Comparison of ENCODE assay signal across 8 cellular contexts in the genomic region with DNA sequence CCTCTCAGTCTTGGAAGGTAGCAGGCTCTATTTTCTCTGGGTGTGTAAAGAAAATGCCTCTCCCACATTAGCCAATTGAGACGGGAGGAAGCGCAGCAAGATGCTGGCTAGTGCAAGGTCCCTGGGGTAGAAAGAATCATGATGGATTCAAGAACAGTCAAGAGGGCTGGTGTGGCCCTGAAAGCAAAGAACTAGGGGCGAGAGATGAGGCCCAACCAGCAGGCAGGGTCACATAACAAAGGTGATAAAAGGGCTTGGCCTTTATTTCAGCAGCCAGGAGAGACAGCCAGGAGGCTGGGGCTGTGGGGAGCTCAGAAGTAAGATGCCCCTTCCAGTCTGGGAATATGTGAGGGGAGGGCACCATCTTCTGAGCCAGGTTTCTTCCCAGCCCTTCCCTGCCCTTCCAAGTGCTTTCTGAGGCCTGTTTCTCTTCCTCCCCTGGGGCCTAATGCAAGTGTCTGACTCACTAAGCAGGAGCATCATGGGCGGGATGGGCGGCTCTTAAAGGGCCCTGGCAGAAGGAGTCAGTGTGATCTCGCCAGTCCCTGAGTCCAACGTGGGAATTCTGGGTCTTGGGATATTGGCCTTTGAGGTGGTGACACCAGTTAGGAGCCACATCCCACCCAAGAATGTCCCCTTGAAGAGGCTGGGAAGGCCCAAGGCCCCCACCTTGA. TPM values are rescaled to one million over a fixed set of nuclear protein-coding genes. Genes with fewer than 3 reads are reported as not detected.
DNase-seq lines count a peak whose midpoint lies in the region; ATAC-seq, FAIRE-seq and TF ChIP-seq lines count a peak whose summit lies in the region.

No MANE protein-coding gene starts in this region.

- TF ChIP-seq CTCF in HepG2 (CRISPR knock-in tag; IDR thresholded peaks at IDR 0.05), result no peak
- TF ChIP-seq CTCF in right lobe of liver (IDR thresholded peaks at IDR 0.05), result no peak
- TF ChIP-seq CTCF in foreskin fibroblast (IDR thresholded peaks at IDR 0.05; ENCODE audit: low read depth, low read length), result no peak

- ATAC-seq in HepG2, result no peak
- no peak for ATAC-seq in right lobe of liver
- ATAC-seq in GM18498 (IDR thresholded peaks at IDR 0.05; ENCODE audit: unreplicated experiment), result no peak
- ATAC-seq in HG03139 (IDR thresholded peaks at IDR 0.05; ENCODE audit: unreplicated experiment), result no peak
- no peak for ATAC-seq in GM18505 (IDR thresholded peaks at IDR 0.05; ENCODE audit: unreplicated experiment)

- no peaks in the 10 kb centered on the region for H4K20me1 ChIP-seq in HepG2 (ENCODE audit: insufficient read depth, low read length)

- H3K9ac ChIP-seq in HepG2 (ENCODE audit: insufficient read depth, low read depth, low read length), result no peak overlapping the region

- in situ Hi-C loops in HepG2 (cut with HindIII; ENCODE audit: extremely low pct_ligation_motif_present, low pct_unique_long_range_greater_than_20kb), result no loop called here

- H3K4me3 ChIP-seq in HepG2 (replicated peaks in 1 of 3; ENCODE audit: insufficient read depth in 1 of 3, low read depth in 2 of 3, low read length in 3 of 3) (no peak overlapping the region), right lobe of liver (no peak overlapping the region), foreskin fibroblast (ENCODE audit: low read depth in 1 of 2, low read length in 2 of 2) (no peak overlapping the region), small intestine (ENCODE audit: low read depth in 1 of 2, low read length in 2 of 2) (no peak overlapping the region)

- H3K4me1 ChIP-seq in HepG2 (ENCODE audit: insufficient read depth, low read length), result peaks cover 76% of the 10 kb centered on the region
- H3K4me1 ChIP-seq in right lobe of liver, result peaks cover 0 to 15% (median 0%) of the 10 kb centered on the region in 4 donors
- H3K4me1 ChIP-seq in small intestine (ENCODE audit: control insufficient read depth in 2 of 2, insufficient read depth in 1 of 2, low read depth in 1 of 2, low read length in 1 of 2), result peaks cover 4 to 6% of the 10 kb centered on the region in 2 donors

- WGBS in HepG2 (ENCODE audit: low lambda C conversion rate), result 48% methylated on average over 7 of the region's 7 CpGs
- 97% methylated on average over 4 of the region's 7 CpGs for WGBS in right lobe of liver (ENCODE audit: insufficient coverage, low coverage, low lambda C conversion rate, missing lambda C conversion rate)
- 45 to 55% (median 51%) methylated on average over 7 of the region's 7 CpGs for WGBS in small intestine, 3 donors

- no peaks in the 10 kb centered on the region for H3K79me2 ChIP-seq in HepG2 (ENCODE audit: insufficient read depth, low read length)

- H3K9me3 ChIP-seq in HepG2 (ENCODE audit: low read length) (no peaks in the 10 kb centered on the region), right lobe of liver (no peaks in the 10 kb centered on the region), small intestine (ENCODE audit: control insufficient read depth, low read depth) (no peaks in the 10 kb centered on the region)

- no peak for FAIRE-seq in HepG2 (lab: Jason Lieb, UNC)
- FAIRE-seq in small intestine (lab: Jason Lieb, UNC), result no peak

- no TSS peak for BruUV-seq in HepG2 (replicated peaks; lab: Mats Ljungman, UMichigan)

- no peak overlapping the region for H3K4me2 ChIP-seq in HepG2 (ENCODE audit: low read depth, low read length)

- no peaks in the 10 kb centered on the region for H3K36me3 ChIP-seq in HepG2 (replicated peaks in 1 of 2; ENCODE audit: control insufficient read depth in 1 of 2, insufficient read depth in 2 of 2, low read length in 2 of 2)
- no peaks in the 10 kb centered on the region for H3K36me3 ChIP-seq in right lobe of liver
- no peaks in the 10 kb centered on the region for H3K36me3 ChIP-seq in small intestine (ENCODE audit: control insufficient read depth in 2 of 2, insufficient read depth in 2 of 2, low read length in 2 of 2)

- H3K27me3 ChIP-seq in HepG2 (ENCODE audit: control insufficient read depth in 1 of 2, insufficient read depth in 2 of 2, low read length in 2 of 2) (peaks cover 4 to 43% of the 10 kb centered on the region in 2 experiments), right lobe of liver (no peaks in the 10 kb centered on the region), small intestine (ENCODE audit: control insufficient read depth in 2 of 2, insufficient read depth in 2 of 2, low read length in 2 of 2) (no peaks in the 10 kb centered on the region)

- no peak overlapping the region for H2AFZ ChIP-seq in HepG2 (ENCODE audit: low read length)

- CTCF ChIA-PET in HepG2 (lab: Yijun Ruan, JAX; ENCODE audit: low intra/inter-chr PET ratio, low total read pairs), result no interaction called here

- DNase-seq in HepG2 (ENCODE audit: low spot score), result no peak
- DNase-seq in right lobe of liver, result no peak
- DNase-seq in activated CD4-positive, alpha-beta T cell treated with anti-CD3 and anti-CD28 coated beads, Interleukin-2, amount 50 U/mL, for 48 hours, result peak; percentile 33 to 50
- DNase-seq in foreskin fibroblast, result peak; percentile 85 to 94
- peak; percentile 75 for DNase-seq in small intestine

- TF ChIP-seq POLR2A in HepG2 (IDR thresholded peaks at IDR 0.05; ENCODE audit: insufficient read depth in 1 of 2, low read depth in 2 of 2, low read length in 2 of 2) (no peak), right lobe of liver (IDR thresholded peaks at IDR 0.05) (no peak), GM18505 (IDR thresholded peaks at IDR 0.05; ENCODE audit: borderline replicate concordance, extremely low read depth, insufficient read depth, insufficient read length) (no peak)

- no peak for TF ChIP-seq RAD21 in HepG2 (CRISPR knock-in tag; IDR thresholded peaks at IDR 0.05)

- intact Hi-C loops in HepG2 (cut with micrococcal nuclease; ENCODE audit: unreplicated experiment), result no loop called here
- intact Hi-C loops in right lobe of liver (cut with DNase I), result no loop called here

- POLR2A ChIA-PET in HepG2 (lab: Yijun Ruan, JAX), result no interaction called here

- H3K27ac ChIP-seq in HepG2 (ENCODE audit: extremely low read length, insufficient read depth, low read length) (no peak overlapping the region), right lobe of liver (peak overlapping the region in 1 of 3 donors; percentile 51), small intestine (ENCODE audit: low read depth in 1 of 2, low read length in 1 of 2) (peak overlapping the region; percentile 77 to 80)

- TF ChIP-seq EP300 in HepG2 (IDR thresholded peaks at IDR 0.05; ENCODE audit: low read depth in 2 of 2, low read length in 2 of 2) (no peak), HepG2 (CRISPR knock-in tag; IDR thresholded peaks at IDR 0.05; ENCODE audit: borderline replicate concordance) (no peak)

RNA-seq across cellular contexts. Expression of a gene that starts 3.9 kb away (rescaled TPM):
- total RNA-seq in HepG2 (2016; rRNA removed; fragmentation: Illumina TruSeq; extraction: Trizol), result 3.1 and 6.3 TPM in 2 replicates
- total RNA-seq in HepG2 (2016; cell fraction: cytosol; rRNA removed; fragmentation: Illumina TruSeq; extraction: Trizol; ENCODE audit: low read depth), result 1.8 and 4.8 TPM in 2 replicates
- total RNA-seq in HepG2 (2016; cell fraction: insoluble cytoplasmic fraction; rRNA removed; fragmentation: Illumina TruSeq; extraction: Trizol), result 3.7 and 4.8 TPM in 2 replicates
- total RNA-seq in HepG2 (2016; cell fraction: membrane; rRNA removed; fragmentation: Illumina TruSeq; extraction: Trizol), result 2.8 and 2.9 TPM in 2 replicates
- total RNA-seq in HepG2 (2016; cell fraction: nucleus; rRNA removed; fragmentation: Illumina TruSeq; extraction: Trizol), result 12.6 and 13.0 TPM in 2 replicates
- polyA plus RNA-seq in HepG2 (2011; rRNA removed), result 12.7 and 15.7 TPM in 2 replicates
- 4.5 and 4.8 TPM in 2 replicates for polyA plus RNA-seq in HepG2 (2011; cell fraction: cytosol; rRNA removed)
- polyA plus RNA-seq in HepG2 (2011; cell fraction: nucleus; rRNA removed), result 114 and 130 TPM in 2 replicates
- polyA plus RNA-seq in HepG2 (2012), result 3.8 and 11.3 TPM in 2 replicates
- polyA plus RNA-seq in HepG2 (2016; cell fraction: cytosol; fragmentation: Illumina TruSeq; extraction: Trizol; ENCODE audit: low read depth), result 0.85 and 0.96 TPM in 2 replicates
- polyA plus RNA-seq in HepG2 (2016; cell fraction: insoluble cytoplasmic fraction; fragmentation: Illumina TruSeq; extraction: Trizol; ENCODE audit: low read depth), result 3.1 and 3.4 TPM in 2 replicates
- 2.0 and 2.8 TPM in 2 replicates for polyA plus RNA-seq in HepG2 (2016; cell fraction: membrane; fragmentation: Illumina TruSeq; extraction: Trizol; ENCODE audit: low read depth)
- polyA plus RNA-seq in HepG2 (2016; cell fraction: nucleus; fragmentation: Illumina TruSeq; extraction: Trizol; ENCODE audit: insufficient read depth, low read depth), result 16.8 and 24.4 TPM in 2 replicates
- 21.4 and 102 TPM in 2 replicates for polyA minus RNA-seq in HepG2 (2011; rRNA and poly(A)+ RNA removed; ENCODE audit: low replicate concordance)
- 4.4 and 4.9 TPM in 2 replicates for polyA minus RNA-seq in HepG2 (2011; cell fraction: cytosol; rRNA and poly(A)+ RNA removed)
- polyA minus RNA-seq in HepG2 (2011; cell fraction: nucleus; rRNA and poly(A)+ RNA removed), result 33.9 and 46.2 TPM in 2 replicates
- 10 to 100 TPM in 5 of 6 experiments, 1 to 10 TPM in 1; 4.6 to 25.2 (median 13.3) TPM for total RNA-seq in right lobe of liver
- polyA plus RNA-seq in small intestine, result 10 to 100 TPM in 2 of 3 donors, 1 to 10 TPM in 1; 6.3 to 29.2 (median 25.4) TPM

RNA-seq across cellular contexts. Expression of a gene that starts 23.7 kb away (rescaled TPM):
- total RNA-seq in HepG2 (2016; rRNA removed; fragmentation: Illumina TruSeq; extraction: Trizol) (0.31 TPM in 1 of 2 replicates, not detected in the other), right lobe of liver (10 to 100 TPM in 1 of 6 experiments, 1 to 10 TPM in 4, under 1 TPM in 1; 0.62 to 11.8 (median 4.7) TPM)
- not detected in 2 replicates for total RNA-seq in HepG2 (2016; cell fraction: cytosol; rRNA removed; fragmentation: Illumina TruSeq; extraction: Trizol; ENCODE audit: low read depth)
- 0.17 TPM in 1 of 2 replicates, not detected in the other for total RNA-seq in HepG2 (2016; cell fraction: insoluble cytoplasmic fraction; rRNA removed; fragmentation: Illumina TruSeq; extraction: Trizol)
- 0.14 and 0.25 TPM in 2 replicates for total RNA-seq in HepG2 (2016; cell fraction: membrane; rRNA removed; fragmentation: Illumina TruSeq; extraction: Trizol)
- total RNA-seq in HepG2 (2016; cell fraction: nucleus; rRNA removed; fragmentation: Illumina TruSeq; extraction: Trizol), result 0.28 TPM in 2 replicates
- polyA plus RNA-seq in HepG2 (2011; rRNA removed) (9.8 and 15.7 TPM in 2 replicates), small intestine (1 to 10 TPM in 1 of 3 donors, under 1 TPM in 1, not detected in 1; 0.34 to 1.6 TPM)
- 7.5 and 11.8 TPM in 2 replicates for polyA plus RNA-seq in HepG2 (2011; cell fraction: cytosol; rRNA removed)
- polyA plus RNA-seq in HepG2 (2011; cell fraction: nucleus; rRNA removed), result 8.6 and 9.0 TPM in 2 replicates
- polyA plus RNA-seq in HepG2 (2012), result 1.5 and 3.1 TPM in 2 replicates
- polyA plus RNA-seq in HepG2 (2016; cell fraction: cytosol; fragmentation: Illumina TruSeq; extraction: Trizol; ENCODE audit: low read depth), result 0.25 and 0.33 TPM in 2 replicates
- polyA plus RNA-seq in HepG2 (2016; cell fraction: insoluble cytoplasmic fraction; fragmentation: Illumina TruSeq; extraction: Trizol; ENCODE audit: low read depth), result 0.32 and 0.36 TPM in 2 replicates
- 0.11 and 0.17 TPM in 2 replicates for polyA plus RNA-seq in HepG2 (2016; cell fraction: membrane; fragmentation: Illumina TruSeq; extraction: Trizol; ENCODE audit: low read depth)
- 0.56 and 0.62 TPM in 2 replicates for polyA plus RNA-seq in HepG2 (2016; cell fraction: nucleus; fragmentation: Illumina TruSeq; extraction: Trizol; ENCODE audit: insufficient read depth, low read depth)
- polyA minus RNA-seq in HepG2 (2011; rRNA and poly(A)+ RNA removed; ENCODE audit: low replicate concordance), result 0.07 and 7.1 TPM in 2 replicates
- 2.1 and 4.2 TPM in 2 replicates for polyA minus RNA-seq in HepG2 (2011; cell fraction: cytosol; rRNA and poly(A)+ RNA removed)
- 1.5 and 2.5 TPM in 2 replicates for polyA minus RNA-seq in HepG2 (2011; cell fraction: nucleus; rRNA and poly(A)+ RNA removed)

RNA-seq across cellular contexts. Expression of a gene that starts 53.5 kb away (rescaled TPM):
- total RNA-seq in HepG2 (2016; rRNA removed; fragmentation: Illumina TruSeq; extraction: Trizol) (65.3 and 96.2 TPM in 2 replicates), right lobe of liver (100 to 1,000 TPM; 103 to 185 (median 133) TPM)
- total RNA-seq in HepG2 (2016; cell fraction: cytosol; rRNA removed; fragmentation: Illumina TruSeq; extraction: Trizol; ENCODE audit: low read depth), result 30.1 and 30.9 TPM in 2 replicates
- total RNA-seq in HepG2 (2016; cell fraction: insoluble cytoplasmic fraction; rRNA removed; fragmentation: Illumina TruSeq; extraction: Trizol), result 63.9 and 93.3 TPM in 2 replicates
- total RNA-seq in HepG2 (2016; cell fraction: membrane; rRNA removed; fragmentation: Illumina TruSeq; extraction: Trizol), result 64.8 and 86.4 TPM in 2 replicates
- 133 and 155 TPM in 2 replicates for total RNA-seq in HepG2 (2016; cell fraction: nucleus; rRNA removed; fragmentation: Illumina TruSeq; extraction: Trizol)
- polyA plus RNA-seq in HepG2 (2011; rRNA removed) (311 and 323 TPM in 2 replicates), small intestine (100 to 1,000 TPM in 1 of 3 donors, 10 to 100 TPM in 2; 25.9 to 126 (median 68.1) TPM)
- 179 and 230 TPM in 2 replicates for polyA plus RNA-seq in HepG2 (2011; cell fraction: cytosol; rRNA removed)
- 192 and 208 TPM in 2 replicates for polyA plus RNA-seq in HepG2 (2011; cell fraction: nucleus; rRNA removed)
- polyA plus RNA-seq in HepG2 (2012), result 165 and 190 TPM in 2 replicates
- polyA plus RNA-seq in HepG2 (2016; cell fraction: cytosol; fragmentation: Illumina TruSeq; extraction: Trizol; ENCODE audit: low read depth), result 33.0 and 44.6 TPM in 2 replicates
- 80.1 and 93.2 TPM in 2 replicates for polyA plus RNA-seq in HepG2 (2016; cell fraction: insoluble cytoplasmic fraction; fragmentation: Illumina TruSeq; extraction: Trizol; ENCODE audit: low read depth)
- polyA plus RNA-seq in HepG2 (2016; cell fraction: membrane; fragmentation: Illumina TruSeq; extraction: Trizol; ENCODE audit: low read depth), result 58.1 and 78.2 TPM in 2 replicates
- polyA plus RNA-seq in HepG2 (2016; cell fraction: nucleus; fragmentation: Illumina TruSeq; extraction: Trizol; ENCODE audit: insufficient read depth, low read depth), result 216 and 231 TPM in 2 replicates
- polyA minus RNA-seq in HepG2 (2011; rRNA and poly(A)+ RNA removed; ENCODE audit: low replicate concordance), result 206 and 472 TPM in 2 replicates
- polyA minus RNA-seq in HepG2 (2011; cell fraction: cytosol; rRNA and poly(A)+ RNA removed), result 126 and 139 TPM in 2 replicates
- 287 and 365 TPM in 2 replicates for polyA minus RNA-seq in HepG2 (2011; cell fraction: nucleus; rRNA and poly(A)+ RNA removed)

Comparison
In these comparisons a context has a peak if more than half of its experiments do, and no peak if none do; other contexts are left out.
1. DNase-seq: peak in activated CD4-positive, alpha-beta T cell treated with anti-CD3 and anti-CD28 coated beads, Interleukin-2, amount 50 U/mL, for 48 hours (2 of 2), foreskin fibroblast (2 of 2) and small intestine (single experiment); none in HepG2 (single experiment) and right lobe of liver (0 of 3).